ENCODE assay signal across 20 cellular contexts in genomic region chr16:77869997-77870813, GRCh38.
DNase-seq lines count a peak whose midpoint lies in the region; ATAC-seq and TF ChIP-seq lines count a peak whose summit lies in the region.
"Had no signal": no experiment of that assay in that cellular context is flagged by ENCODE, and none has a peak within 500 bp of the region (broad histone marks: within the 10 kb centered on the region; RNA-seq: fewer than 3 reads in every experiment).

No MANE protein-coding gene starts in this region.

- no peak overlapping the region for H2BK120ac ChIP-seq in mesendoderm (ENCODE audit: low read depth, low read length)

- TF ChIP-seq CTCF in fibroblast of villous mesenchyme (IDR thresholded peaks at IDR 0.05; ENCODE audit: insufficient read depth, low read depth, low read length) = no peak

- no peaks in the 10 kb centered on the region for H3K79me1 ChIP-seq in mesendoderm (ENCODE audit: low read length)

- peak; percentile 71 for ATAC-seq in Right ventricle myocardium inferior
- ATAC-seq in stimulated activated naive CD8-positive, alpha-beta T cell treated with anti-CD3 and anti-CD28 coated beads, Interleukin-15, amount 100 ng/mL, for 72 hours = no peak
- ATAC-seq in HG02885 (IDR thresholded peaks at IDR 0.05; ENCODE audit: poor library complexity, unreplicated experiment) = no peak
- ATAC-seq: gastroesophageal sphincter; naive thymus-derived CD4-positive, alpha-beta T cell had no signal

- no peak overlapping the region for H2BK15ac ChIP-seq in mesendoderm (replicated peaks; ENCODE audit: low read depth)

- no peak overlapping the region for H3K9ac ChIP-seq in mesendoderm (ENCODE audit: low read length)

- H4K8ac ChIP-seq in mesendoderm (ENCODE audit: low read depth, low read length) = no peak overlapping the region

- no peak overlapping the region for H3K23ac ChIP-seq in mesendoderm (ENCODE audit: low read length)

- peaks cover 36% of the 10 kb centered on the region for H3K27me3 Mint-ChIP-seq in stimulated activated naive CD8-positive, alpha-beta T cell treated with anti-CD3 and anti-CD28 coated beads, Interleukin-15, amount 100 ng/mL, for 72 hours
- H3K27me3 Mint-ChIP-seq: activated CD4-positive, alpha-beta memory T cell treated with anti-CD3 and anti-CD28 coated beads for 36 hours had no signal

- H3K56ac ChIP-seq in mesendoderm (ENCODE audit: low read length) = no peak overlapping the region

- intact Hi-C loops in Right ventricle myocardium inferior (cut with DNase I) = loop anchor here (5.0 kb wide), 1 partner anchor 148 kb away; the partner anchor contains the start of gene NUDT7
- intact Hi-C loops in cardiac septum (cut with DNase I) = no loop called here

- H2BK5ac ChIP-seq in mesendoderm (ENCODE audit: low read length) = no peak overlapping the region

- no peak overlapping the region for H3K18ac ChIP-seq in mesendoderm (ENCODE audit: low read length)

- H3K4me3 ChIP-seq in fibroblast of villous mesenchyme (ENCODE audit: low read depth, low read length) (no peak overlapping the region), mesendoderm (ENCODE audit: low read length) (no peak overlapping the region)
- H3K4me3 ChIP-seq: gastroesophageal sphincter had no signal

- no peaks in the 10 kb centered on the region for H3K27me3 ChIP-seq in mesendoderm (ENCODE audit: insufficient read depth, low read length, poor library complexity)

- peaks cover 0 to 16% of the 10 kb centered on the region in 2 donors for H3K9me3 Mint-ChIP-seq in stimulated activated naive CD8-positive, alpha-beta T cell treated with anti-CD3 and anti-CD28 coated beads, Interleukin-15, amount 100 ng/mL, for 72 hours
- H3K9me3 Mint-ChIP-seq: activated CD4-positive, alpha-beta memory T cell treated with anti-CD3 and anti-CD28 coated beads for 36 hours; activated T-helper 1 cell treated with anti-CD3 and anti-CD28 coated beads, Interleukin-12 subunit alpha, Interleukin-12 subunit beta, Interleukin-2, Interleukin-4 antibody, amounts not matched to agents 30 ng/mL and 10 ng/mL and 1 ng/mL, durations not matched to agents 14 hours and 24 hours and 36 hours had no signal

- H3K27ac ChIP-seq in mesendoderm (ENCODE audit: low read depth, low read length) = no peak overlapping the region
- H3K27ac ChIP-seq: gastroesophageal sphincter, HL-60 had no signal

- H3K79me2 ChIP-seq in mesendoderm (ENCODE audit: control insufficient read depth, insufficient read depth, low read length) = no peaks in the 10 kb centered on the region

- H3K4me1 Mint-ChIP-seq in stimulated activated naive CD8-positive, alpha-beta T cell treated with anti-CD3 and anti-CD28 coated beads, Interleukin-15, amount 100 ng/mL, for 72 hours = peaks cover 14% of the 10 kb centered on the region

- no peaks in the 10 kb centered on the region for H3K4me1 ChIP-seq in mesendoderm (ENCODE audit: control insufficient read depth, low read depth, low read length)
- H3K4me1 ChIP-seq: gastroesophageal sphincter had no signal

- no peaks in the 10 kb centered on the region for H3K36me3 ChIP-seq in mesendoderm (ENCODE audit: control insufficient read depth, insufficient read depth, low read length)
- H3K36me3 ChIP-seq: gastroesophageal sphincter had no signal

- H4K5ac ChIP-seq in mesendoderm (ENCODE audit: low read length) = no peak overlapping the region

- H3K4ac ChIP-seq in mesendoderm (ENCODE audit: low read depth, low read length) = no peak overlapping the region

- WGBS in mesendoderm (ENCODE audit: extremely low coverage, insufficient coverage, low lambda C conversion rate) = no CpG with 5 or more reads among the region's 13 CpGs

- no peak overlapping the region for H3K27ac Mint-ChIP-seq in stimulated activated naive CD8-positive, alpha-beta T cell treated with anti-CD3 and anti-CD28 coated beads, Interleukin-15, amount 100 ng/mL, for 72 hours
- H3K27ac Mint-ChIP-seq: activated CD4-positive, alpha-beta memory T cell treated with anti-CD3 and anti-CD28 coated beads for 36 hours; activated T-helper 1 cell treated with anti-CD3 and anti-CD28 coated beads, Interleukin-12 subunit alpha, Interleukin-12 subunit beta, Interleukin-2, Interleukin-4 antibody, amounts not matched to agents 30 ng/mL and 10 ng/mL and 1 ng/mL, durations not matched to agents 14 hours and 24 hours and 36 hours; HFFc6; naive thymus-derived CD4-positive, alpha-beta T cell had no signal

- DNase-seq in Right ventricle myocardium inferior (ENCODE audit: missing footprints) = peak; percentile 76
- no peak for DNase-seq in cardiac septum (ENCODE audit: low spot score)
- peak; percentile 54 for DNase-seq in fibroblast of villous mesenchyme (ENCODE audit: low read depth)
- DNase-seq in mesendoderm = peak; percentile 27
- no peak for DNase-seq in stimulated activated naive CD8-positive, alpha-beta T cell treated with anti-CD3 and anti-CD28 coated beads, Interleukin-15, amount 100 ng/mL, for 72 hours
- no peak for DNase-seq in NCI-H526 (lab: John Stamatoyannopoulos, UW)
- no peak for DNase-seq in NCI-H1694 (lab: John Stamatoyannopoulos, UW)
- DNase-seq: activated CD4-positive, alpha-beta memory T cell treated with anti-CD3 and anti-CD28 coated beads for 36 hours; amniotic stem cell; effector CD4-positive, alpha-beta T cell; HFFc6; naive thymus-derived CD4-positive, alpha-beta T cell; NCI-H2029; NCI-H774; retina; T1000 had no signal

- no peak overlapping the region for H2AK5ac ChIP-seq in mesendoderm (ENCODE audit: low read length)

- H3K4me2 ChIP-seq in mesendoderm (ENCODE audit: low read length) = no peak overlapping the region

- no peak overlapping the region for H3K4me3 Mint-ChIP-seq in stimulated activated naive CD8-positive, alpha-beta T cell treated with anti-CD3 and anti-CD28 coated beads, Interleukin-15, amount 100 ng/mL, for 72 hours
- H3K4me3 Mint-ChIP-seq: activated CD4-positive, alpha-beta memory T cell treated with anti-CD3 and anti-CD28 coated beads for 36 hours; activated T-helper 1 cell treated with anti-CD3 and anti-CD28 coated beads, Interleukin-12 subunit alpha, Interleukin-12 subunit beta, Interleukin-2, Interleukin-4 antibody, amounts not matched to agents 30 ng/mL and 10 ng/mL and 1 ng/mL, durations not matched to agents 14 hours and 24 hours and 36 hours; HFFc6; naive thymus-derived CD4-positive, alpha-beta T cell had no signal

Comparison
In these comparisons a context has a peak if more than half of its experiments do, and no peak if none do; other contexts are left out.
1. DNase-seq: peak in Right ventricle myocardium inferior (single experiment), fibroblast of villous mesenchyme (single experiment) and mesendoderm (single experiment); none in cardiac septum (single experiment), stimulated activated naive CD8-positive, alpha-beta T cell treated with anti-CD3 and anti-CD28 coated beads, Interleukin-15, amount 100 ng/mL, for 72 hours (0 of 2), NCI-H526 (0 of 2) and NCI-H1694 (single experiment).